In the genomic region with DNA sequence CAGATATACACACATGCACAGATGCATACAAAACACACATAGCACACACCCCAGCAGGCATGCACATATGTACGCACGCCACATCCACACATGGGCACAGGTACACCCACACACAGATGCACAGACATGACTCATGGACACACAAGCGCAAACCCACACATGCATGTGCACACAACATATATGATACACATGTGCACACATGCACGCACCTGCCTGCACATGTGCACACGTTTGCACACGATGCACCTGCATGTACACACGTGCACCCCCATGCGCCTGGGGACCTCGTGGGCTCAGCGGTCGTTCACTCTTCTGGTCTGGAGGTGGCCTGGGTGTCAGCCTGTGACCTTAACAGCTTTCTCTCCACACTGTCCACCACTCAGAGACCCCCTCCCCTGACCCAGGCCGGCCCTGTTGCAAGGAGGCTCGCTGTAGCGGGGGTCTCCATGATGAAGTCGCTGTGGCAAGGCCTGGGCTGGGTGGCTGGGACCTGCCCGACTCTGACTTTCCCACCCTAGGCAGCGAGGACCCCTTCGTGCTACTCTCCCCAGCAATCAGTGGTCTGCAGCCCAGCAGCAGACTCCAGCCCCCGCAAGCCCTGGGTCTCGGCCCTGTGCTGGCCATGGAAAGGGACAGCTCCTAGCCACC, we compare ENCODE assay signal across 19 cellular contexts.
A peak's percentile ranks its signal among the peaks of the same experiment; 100 is the strongest.
DNase-seq lines count a peak whose midpoint lies in the region; ATAC-seq, FAIRE-seq and TF ChIP-seq lines count a peak whose summit lies in the region.
"Had no signal": no experiment of that assay in that cellular context is flagged by ENCODE, and none has a peak within 500 bp of the region (broad histone marks: within the 10 kb centered on the region; RNA-seq: fewer than 3 reads in every experiment).

No MANE protein-coding gene starts in this region.

- H2BK12ac ChIP-seq in trophoblast cell (ENCODE audit: low read length), result no peak overlapping the region

- H3K36me3 ChIP-seq in HEK293 (ENCODE audit: control insufficient read depth in 2 of 2, insufficient read depth in 1 of 2, low read length in 2 of 2), result no peaks in the 10 kb centered on the region
- no peaks in the 10 kb centered on the region for H3K36me3 ChIP-seq in bronchial epithelial cell (ENCODE audit: control insufficient read depth, insufficient read depth, low read length)
- no peaks in the 10 kb centered on the region for H3K36me3 ChIP-seq in trophoblast cell (ENCODE audit: control insufficient read depth in 1 of 2, insufficient read depth in 2 of 2, low read length in 2 of 2)

- no peak overlapping the region for H3K4me3 ChIP-seq in right cardiac atrium (ENCODE audit: low read length)
- no peak overlapping the region for H3K4me3 ChIP-seq in HEK293 (ENCODE audit: low read depth, low read length)
- no peak overlapping the region for H3K4me3 ChIP-seq in bronchial epithelial cell (ENCODE audit: low read depth, low read length)
- H3K4me3 ChIP-seq in trophoblast cell (ENCODE audit: low read depth, low read length), result peak overlapping the region; percentile 37

- no peak overlapping the region for H2BK120ac ChIP-seq in trophoblast cell (ENCODE audit: insufficient read depth, low read length, poor library complexity)

- intact Hi-C loops in Right ventricle myocardium inferior (cut with DNase I) (no loop called here), right cardiac atrium (cut with DNase I) (no loop called here)

- no peak overlapping the region for H3K9ac ChIP-seq in trophoblast cell (ENCODE audit: low read length)

- H3K79me2 ChIP-seq in trophoblast cell (ENCODE audit: control insufficient read depth, insufficient read depth, low read length, poor library complexity), result no peaks in the 10 kb centered on the region

- no peak overlapping the region for H3K18ac ChIP-seq in trophoblast cell (ENCODE audit: low read length)

- H4K8ac ChIP-seq in trophoblast cell (ENCODE audit: low read depth, low read length), result no peak overlapping the region

- 87% methylated on average over 20 of the region's 20 CpGs for WGBS in right cardiac atrium
- no CpG with 5 or more reads among the region's 20 CpGs for WGBS in trophoblast cell (ENCODE audit: extremely low coverage, insufficient coverage, insufficient read length)

- peak; percentile 10 for ATAC-seq in Right ventricle myocardium inferior
- ATAC-seq in right cardiac atrium, result no peak
- no peak for ATAC-seq in GM19035 (IDR thresholded peaks at IDR 0.05; ENCODE audit: unreplicated experiment)

- H3K23ac ChIP-seq in trophoblast cell (ENCODE audit: low read length), result no peak overlapping the region

- H3K4ac ChIP-seq in trophoblast cell (ENCODE audit: low read depth, low read length), result no peak overlapping the region

- H3K79me1 ChIP-seq in trophoblast cell (ENCODE audit: low read length), result no peaks in the 10 kb centered on the region

- H3K9me3 ChIP-seq in right cardiac atrium (ENCODE audit: control insufficient read depth, low read length), result no peaks in the 10 kb centered on the region
- H3K9me3 ChIP-seq in HEK293 (ENCODE audit: control insufficient read depth, insufficient read depth, low read depth, low read length), result no peaks in the 10 kb centered on the region
- H3K9me3 ChIP-seq in trophoblast cell (ENCODE audit: insufficient read depth, low read depth, low read length), result peaks cover 63% of the 10 kb centered on the region
- H3K9me3 ChIP-seq: Caco-2 had no signal

- no peak overlapping the region for H3K27ac ChIP-seq in right cardiac atrium (ENCODE audit: low read length)
- H3K27ac ChIP-seq in HEK293 (ENCODE audit: extremely low read depth, low read depth, low read length), result no peak overlapping the region
- no peak overlapping the region for H3K27ac ChIP-seq in trophoblast cell (ENCODE audit: low read depth, low read length)

- no peak overlapping the region for H3K4me2 ChIP-seq in trophoblast cell (ENCODE audit: low read length)

- no peak overlapping the region for H3K14ac ChIP-seq in trophoblast cell (ENCODE audit: low read length)

- H4K12ac ChIP-seq in trophoblast cell (ENCODE audit: low read depth, low read length), result no peak overlapping the region

- no peaks in the 10 kb centered on the region for H3K4me1 ChIP-seq in right cardiac atrium (ENCODE audit: control insufficient read depth, insufficient read depth, low read length)
- no peaks in the 10 kb centered on the region for H3K4me1 ChIP-seq in HEK293 (ENCODE audit: control insufficient read depth, insufficient read depth, low read length)
- H3K4me1 ChIP-seq in trophoblast cell (ENCODE audit: control insufficient read depth in 1 of 2, insufficient read depth in 2 of 2, low read length in 2 of 2), result no peaks in the 10 kb centered on the region
- H3K4me1 ChIP-seq: Caco-2 had no signal

- TF ChIP-seq CTCF in HEK293 (tag by site-specific recombination; IDR thresholded peaks at IDR 0.05), result no peak
- TF ChIP-seq CTCF in bronchial epithelial cell (IDR thresholded peaks at IDR 0.05; ENCODE audit: insufficient read depth, low read length, severe bottlenecking), result no peak

- no peak overlapping the region for H2BK5ac ChIP-seq in trophoblast cell (ENCODE audit: low read depth, low read length, poor library complexity)

- H3K27me3 ChIP-seq in right cardiac atrium (ENCODE audit: control insufficient read depth, insufficient read depth) (no peaks in the 10 kb centered on the region), bronchial epithelial cell (ENCODE audit: control insufficient read depth, insufficient read depth, low read length) (no peaks in the 10 kb centered on the region), trophoblast cell (ENCODE audit: insufficient read depth, low read length) (no peaks in the 10 kb centered on the region)

- CTCF ChIA-PET in HEK293 (lab: Yijun Ruan, JAX), result no interaction called here

- no peak overlapping the region for H2AK5ac ChIP-seq in trophoblast cell (ENCODE audit: low read length)

- DNase-seq in Right ventricle myocardium inferior (ENCODE audit: missing footprints) (no peak), right cardiac atrium (no peak), bronchial epithelial cell (ENCODE audit: low read depth) (no peak), trophoblast cell (no peak), NCI-H1436 treated with DMSO at 0.1 percent for 48 hours (lab: John Stamatoyannopoulos, UW) (no peak)
- no peak for DNase-seq in stimulated activated CD4-positive, alpha-beta T cell treated with anti-CD3 and anti-CD28 coated beads, Interleukin-15, amount 100 ng/mL, for 24 hours
- DNase-seq: 8988T; C1 segment of cervical spinal cord; Caco-2; CD4-positive, CD25-positive, alpha-beta regulatory T cell; H9 had no signal

- no peak overlapping the region for H4K91ac ChIP-seq in trophoblast cell (ENCODE audit: low read depth, low read length)

- POLR2A ChIA-PET in HEK293 (lab: Yijun Ruan, JAX), result no interaction called here

- no peak overlapping the region for H2AFZ ChIP-seq in trophoblast cell (ENCODE audit: insufficient read depth, low read length, poor library complexity)

- FAIRE-seq in bronchial epithelial cell (lab: Jason Lieb, UNC), result peak; percentile 58
- FAIRE-seq: D721Med, G401.6, GM12892, GM18507, GM19239, H1 had no signal

TF ChIP-seq in HEK293, 187 proteins besides CTCF, POLR2A, EP300 and RAD21:
- no peak for TF ChIP-seq KLF1 (tag by site-specific recombination; IDR thresholded peaks at IDR 0.05)
- no peak for TF ChIP-seq ZNF501 (tag by site-specific recombination; IDR thresholded peaks at IDR 0.05)
- TF ChIP-seq, protein P1, sequence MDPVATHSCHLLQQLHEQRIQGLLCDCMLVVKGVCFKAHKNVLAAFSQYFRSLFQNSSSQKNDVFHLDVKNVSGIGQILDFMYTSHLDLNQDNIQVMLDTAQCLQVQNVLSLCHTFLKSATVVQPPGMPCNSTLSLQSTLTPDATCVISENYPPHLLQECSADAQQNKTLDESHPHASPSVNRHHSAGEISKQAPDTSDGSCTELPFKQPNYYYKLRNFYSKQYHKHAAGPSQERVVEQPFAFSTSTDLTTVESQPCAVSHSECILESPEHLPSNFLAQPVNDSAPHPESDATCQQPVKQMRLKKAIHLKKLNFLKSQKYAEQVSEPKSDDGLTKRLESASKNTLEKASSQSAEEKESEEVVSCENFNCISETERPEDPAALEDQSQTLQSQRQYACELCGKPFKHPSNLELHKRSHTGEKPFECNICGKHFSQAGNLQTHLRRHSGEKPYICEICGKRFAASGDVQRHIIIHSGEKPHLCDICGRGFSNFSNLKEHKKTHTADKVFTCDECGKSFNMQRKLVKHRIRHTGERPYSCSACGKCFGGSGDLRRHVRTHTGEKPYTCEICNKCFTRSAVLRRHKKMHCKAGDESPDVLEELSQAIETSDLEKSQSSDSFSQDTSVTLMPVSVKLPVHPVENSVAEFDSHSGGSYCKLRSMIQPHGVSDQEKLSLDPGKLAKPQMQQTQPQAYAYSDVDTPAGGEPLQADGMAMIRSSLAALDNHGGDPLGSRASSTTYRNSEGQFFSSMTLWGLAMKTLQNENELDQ (tag by site-specific recombination; IDR thresholded peaks at IDR 0.05; ENCODE audit: low read depth), result no peak
- no peak for TF ChIP-seq KLF10 (tag by site-specific recombination; IDR thresholded peaks at IDR 0.05)
- TF ChIP-seq ZFHX2 (tag by site-specific recombination; conservative IDR thresholded peaks at IDR 0.05), result 0 out of 2 replicates have a peak, but pooled peaks have one; percentile 9
- TF ChIP-seq KLF7 (tag by site-specific recombination; IDR thresholded peaks at IDR 0.05; ENCODE audit: borderline replicate concordance), result no peak
